ENCODE assay signal across 12 cellular contexts in the genomic region with DNA sequence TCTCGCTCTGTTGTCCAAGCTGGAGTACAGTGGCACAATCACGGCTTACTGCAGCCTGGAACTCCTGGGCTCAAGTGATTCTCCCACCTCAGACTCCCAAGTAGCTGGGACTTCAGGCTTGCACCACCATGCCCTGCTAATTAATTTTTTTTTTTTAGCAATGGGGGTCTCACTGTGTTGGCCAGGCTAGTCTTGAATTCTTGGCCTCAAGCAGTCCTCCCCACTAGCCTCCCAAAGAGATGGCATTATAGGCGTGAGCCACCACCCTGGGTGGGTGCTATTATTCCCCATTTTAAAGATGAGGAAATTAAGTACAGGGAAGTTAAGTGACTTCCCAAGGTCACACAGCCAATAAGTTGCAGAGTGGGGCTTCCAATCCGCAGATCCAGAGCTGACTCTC. TPM values are rescaled to one million over a fixed set of nuclear protein-coding genes. Genes with fewer than 3 reads are reported as not detected.
DNase-seq lines count a peak whose midpoint lies in the region; ATAC-seq and TF ChIP-seq lines count a peak whose summit lies in the region.
"Had no signal": no experiment of that assay in that cellular context is flagged by ENCODE, and none has a peak within 500 bp of the region (broad histone marks: within the 10 kb centered on the region; RNA-seq: fewer than 3 reads in every experiment).

No MANE protein-coding gene starts in this region.

- H3K4me2 ChIP-seq in hepatocyte: peak overlapping the region; percentile 82
- peak overlapping the region; percentile 96 for H3K4me2 ChIP-seq in smooth muscle cell

- H3K4me3 Mint-ChIP-seq in activated T-cell treated with anti-CD3 and anti-CD28 coated beads, Interleukin-2, amount 50 U/mL, for 24 hours: peak overlapping the region; percentile 88

- intact Hi-C loops in Panc1 (cut with micrococcal nuclease; ENCODE audit: unreplicated experiment): loop anchor here (5.0 kb wide), 1 partner anchor 47 kb away; a partner anchor contains a TSS

- peaks cover 65% of the 10 kb centered on the region for H3K79me2 ChIP-seq in hepatocyte
- peaks cover 4% of the 10 kb centered on the region for H3K79me2 ChIP-seq in smooth muscle cell (ENCODE audit: low read depth)

- CTCF ChIA-PET in Panc1 (lab: Charles Lee): interaction anchor here (1.0 kb wide), 1 partner anchor 120 kb away, joined by 3 read pairs; no protein-coding TSS in a partner anchor

- WGBS in hepatocyte (ENCODE audit: low lambda C conversion rate, missing lambda C conversion rate): 97% methylated on average over 4 of the region's 4 CpGs
- WGBS in smooth muscle cell (ENCODE audit: low lambda C conversion rate): 96% methylated on average over 4 of the region's 4 CpGs

- H3K9me3 Mint-ChIP-seq in activated T-cell treated with anti-CD3 and anti-CD28 coated beads, Interleukin-2, amount 50 U/mL, for 24 hours: no peaks in the 10 kb centered on the region

- no peaks in the 10 kb centered on the region; the same call in 1 of the 2 replicates for H3K9me3 ChIP-seq in Panc1 (ENCODE audit: control insufficient read depth, insufficient read depth, low read depth, low read length)
- no peaks in the 10 kb centered on the region for H3K9me3 ChIP-seq in hepatocyte (ENCODE audit: low read depth)
- no peaks in the 10 kb centered on the region for H3K9me3 ChIP-seq in smooth muscle cell (replicated peaks; ENCODE audit: low read depth)

- H2AFZ ChIP-seq in hepatocyte (no peak overlapping the region), smooth muscle cell (ENCODE audit: low read depth) (no peak overlapping the region)

- peaks cover 57% of the 10 kb centered on the region for H3K4me1 Mint-ChIP-seq in activated T-cell treated with anti-CD3 and anti-CD28 coated beads, Interleukin-2, amount 50 U/mL, for 24 hours (ENCODE audit: low read depth)

- H3K27ac Mint-ChIP-seq in activated T-cell treated with anti-CD3 and anti-CD28 coated beads, Interleukin-2, amount 50 U/mL, for 24 hours: peak overlapping the region; percentile 88

- POLR2A ChIA-PET in Panc1 (lab: Charles Lee): no interaction called here

- no TSS peak for BruUV-seq in Panc1 (replicated peaks; lab: Mats Ljungman, UMichigan)

- TF ChIP-seq CTCF in Panc1 (IDR thresholded peaks at IDR 0.05) (no peak), hepatocyte (IDR thresholded peaks at IDR 0.05; ENCODE audit: poor library complexity) (no peak), smooth muscle cell (IDR thresholded peaks at IDR 0.05; ENCODE audit: borderline replicate concordance, insufficient read depth, poor library complexity, severe bottlenecking) (no peak)

- no peaks in the 10 kb centered on the region for H3K9me2 ChIP-seq in hepatocyte (replicated peaks; ENCODE audit: insufficient read depth)

- H3F3A ChIP-seq in smooth muscle cell (ENCODE audit: low read depth): no peaks in the 10 kb centered on the region

- ATAC-seq in Panc1 (no peak), GM19452 (IDR thresholded peaks at IDR 0.05; ENCODE audit: unreplicated experiment) (no peak)

- H3K36me3 Mint-ChIP-seq in activated T-cell treated with anti-CD3 and anti-CD28 coated beads, Interleukin-2, amount 50 U/mL, for 24 hours (ENCODE audit: low read depth): peaks cover 60% of the 10 kb centered on the region

- H3K27me3 ChIP-seq in Panc1 (ENCODE audit: control insufficient read depth, insufficient read depth, low read length) (no peaks in the 10 kb centered on the region), hepatocyte (no peaks in the 10 kb centered on the region), smooth muscle cell (ENCODE audit: low read depth) (no peaks in the 10 kb centered on the region)

- no peaks in the 10 kb centered on the region for H4K20me1 ChIP-seq in hepatocyte (ENCODE audit: insufficient read depth, poor library complexity, severe bottlenecking)
- peaks cover 3% of the 10 kb centered on the region for H4K20me1 ChIP-seq in smooth muscle cell (ENCODE audit: low read depth)

- no peak overlapping the region for H3K9ac ChIP-seq in smooth muscle cell (ENCODE audit: low read depth)

- H3K27ac ChIP-seq in Panc1 (ENCODE audit: low read length) (peak overlapping the region; percentile 97), hepatocyte (no peak overlapping the region), smooth muscle cell (ENCODE audit: low read depth) (no peak overlapping the region)

- in situ Hi-C loops in Panc1 (cut with HindIII; ENCODE audit: low pct_unique_long_range_greater_than_20kb, low sequenced_read_pairs): no loop called here

- no peaks in the 10 kb centered on the region for H3K27me3 Mint-ChIP-seq in activated T-cell treated with anti-CD3 and anti-CD28 coated beads, Interleukin-2, amount 50 U/mL, for 24 hours

- H3K4me1 ChIP-seq in Panc1 (ENCODE audit: control insufficient read depth, insufficient read depth, low read length) (peaks cover 14% of the 10 kb centered on the region), hepatocyte (ENCODE audit: insufficient read depth) (peaks cover 10% of the 10 kb centered on the region), smooth muscle cell (ENCODE audit: low read depth) (peaks cover 17% of the 10 kb centered on the region)

- no peak for DNase-seq in activated T-cell treated with anti-CD3 and anti-CD28 coated beads, Interleukin-2, amount 50 U/mL, for 24 hours
- no peak for DNase-seq in activated T-cell treated with anti-CD3 and anti-CD28 coated beads for 4 hours
- DNase-seq in Panc1 (ENCODE audit: low read depth, low spot score): no peak
- no peak for DNase-seq in hepatocyte (ENCODE audit: low spot score)
- no peak for DNase-seq in smooth muscle cell (lab: John Stamatoyannopoulos, UW; ENCODE audit: unreplicated experiment)
- no peak for DNase-seq in GM19238 (ENCODE audit: insufficient read length, low spot score)
- DNase-seq in DMS153 (lab: John Stamatoyannopoulos, UW): no peak
- DNase-seq: NCI-H1694 treated with DMSO at 0.1 percent for 48 hours; PC-3; retina; stimulated activated CD8-positive, alpha-beta memory T cell treated with anti-CD3 and anti-CD28 coated beads, Interleukin-4, amount 100 ng/mL, for 48 hours had no signal

- H3K36me3 ChIP-seq in Panc1 (ENCODE audit: control insufficient read depth, insufficient read depth, low read length) (no peaks in the 10 kb centered on the region; the same call in 1 of the 2 replicates), hepatocyte (replicated peaks; ENCODE audit: insufficient read depth, low read depth) (no peaks in the 10 kb centered on the region), smooth muscle cell (ENCODE audit: low read depth) (no peaks in the 10 kb centered on the region)

- H3K4me3 ChIP-seq in Panc1 (ENCODE audit: low read depth in 2 of 2, low read length in 2 of 2): no peak overlapping the region
- no peak overlapping the region for H3K4me3 ChIP-seq in hepatocyte
- no peak overlapping the region for H3K4me3 ChIP-seq in smooth muscle cell

RNA-seq across cellular contexts. Expression of a gene that starts 1.7 kb away (rescaled TPM):
- total RNA-seq in Panc1 (2021; ENCODE audit: unreplicated experiment) (78.7 TPM), hepatocyte (90.8 and 102 TPM in 2 replicates), smooth muscle cell (39.8 and 49.8 TPM in 2 replicates)
- polyA plus RNA-seq in Panc1 (2012; ENCODE audit: insufficient read length): 27.1 TPM
- polyA plus RNA-seq in hepatocyte (49.9 and 55.3 TPM in 2 replicates), smooth muscle cell (20.3 and 26.8 TPM in 2 replicates)

RNA-seq across cellular contexts. Expression of a gene that starts 47.8 kb away (rescaled TPM):
- 127 TPM for total RNA-seq in Panc1 (2021; ENCODE audit: unreplicated experiment)
- polyA plus RNA-seq in Panc1 (2012; ENCODE audit: insufficient read length): 58.6 TPM
- total RNA-seq in hepatocyte: 131 and 140 TPM in 2 replicates
- polyA plus RNA-seq in hepatocyte: 123 and 128 TPM in 2 replicates
- total RNA-seq in smooth muscle cell: 135 and 155 TPM in 2 replicates
- polyA plus RNA-seq in smooth muscle cell: 133 and 137 TPM in 2 replicates
